ENCODE assay signal across 18 cellular contexts in genomic region chr14:98903371-98903770, GRCh38.
"Had no signal": no experiment of that assay in that cellular context is flagged by ENCODE, and none has a peak within 500 bp of the region (broad histone marks: within the 10 kb centered on the region; RNA-seq: fewer than 3 reads in every experiment).

No MANE protein-coding gene starts in this region.

- FAIRE-seq: TTC549 had no signal

- H3K27ac Mint-ChIP-seq: activated CD4-positive, alpha-beta T cell treated with anti-CD3 and anti-CD28 coated beads, Interleukin-2, amount 10 ng/mL, durations not matched to agents 24 days and 14 days; activated T-cell treated with anti-CD3 and anti-CD28 coated beads, Interleukin-2, amount 50 U/mL, for 72 hours; natural killer cell; stimulated activated memory B cell treated with anti-CD40 and anti-IgM and Interleukin-4, amounts not matched to agents 10 μg/mL and 1 μg/mL and 100 μg/mL, for 72 hours; WTC11 had no signal

- H3K9me3 Mint-ChIP-seq: activated CD4-positive, alpha-beta T cell treated with anti-CD3 and anti-CD28 coated beads, Interleukin-2, amount 10 ng/mL, durations not matched to agents 24 days and 14 days; activated T-cell treated with anti-CD3 and anti-CD28 coated beads, Interleukin-2, amount 50 U/mL, for 72 hours; natural killer cell; WTC11 had no signal

- H3K4me1 Mint-ChIP-seq: activated CD4-positive, alpha-beta T cell treated with anti-CD3 and anti-CD28 coated beads, Interleukin-2, amount 10 ng/mL, durations not matched to agents 24 days and 14 days; natural killer cell; stimulated activated memory B cell treated with anti-CD40 and anti-IgM and Interleukin-4, amounts not matched to agents 10 μg/mL and 1 μg/mL and 100 μg/mL, for 72 hours had no signal

- H3K4me3 ChIP-seq: left ventricle myocardium inferior, transverse colon had no signal

- DNase-seq: activated CD4-positive, alpha-beta T cell treated with anti-CD3 and anti-CD28 coated beads, Interleukin-2, amount 10 ng/mL, durations not matched to agents 24 days and 14 days; activated CD8-positive, alpha-beta memory T cell treated with anti-CD3 and anti-CD28 coated beads, Interleukin-2, amount 50 U/mL, for 48 hours; activated gamma-delta T cell; activated T-cell treated with anti-CD3 and anti-CD28 coated beads, Interleukin-2, amount 50 U/mL, for 72 hours; anterior cingulate cortex; cerebellar nuclear complex; effector CD8-positive, alpha-beta T cell; hypothalamus; left ventricle myocardium inferior; mesenchymal stem cell; natural killer cell; stimulated activated CD4-positive, alpha-beta T cell treated with anti-CD3 and anti-CD28 coated beads, Interleukin-2, amount 100 ng/mL, for 48 hours; T-helper 2 cell; transverse colon had no signal

- H3K4me1 ChIP-seq: left ventricle myocardium inferior had no signal

- H3K9me3 ChIP-seq: left ventricle myocardium inferior, neutrophil, transverse colon had no signal

- H3K36me3 Mint-ChIP-seq: natural killer cell; stimulated activated memory B cell treated with anti-CD40 and anti-IgM and Interleukin-4, amounts not matched to agents 10 μg/mL and 1 μg/mL and 100 μg/mL, for 72 hours; WTC11 had no signal

- H3K27ac ChIP-seq: left ventricle myocardium inferior, neutrophil, transverse colon had no signal

- ATAC-seq: activated T-cell treated with anti-CD3 and anti-CD28 coated beads, Interleukin-2, amount 50 U/mL, for 72 hours; natural killer cell; stimulated activated memory B cell treated with anti-CD40 and anti-IgM and Interleukin-4, amounts not matched to agents 10 μg/mL and 1 μg/mL and 100 μg/mL, for 72 hours; WTC11 had no signal

- H3K36me3 ChIP-seq: left ventricle myocardium inferior, neutrophil, transverse colon had no signal

- H3K27me3 Mint-ChIP-seq: stimulated activated memory B cell treated with anti-CD40 and anti-IgM and Interleukin-4, amounts not matched to agents 10 μg/mL and 1 μg/mL and 100 μg/mL, for 72 hours had no signal

- H3K4me3 Mint-ChIP-seq: activated CD4-positive, alpha-beta T cell treated with anti-CD3 and anti-CD28 coated beads, Interleukin-2, amount 10 ng/mL, durations not matched to agents 24 days and 14 days; activated T-cell treated with anti-CD3 and anti-CD28 coated beads, Interleukin-2, amount 50 U/mL, for 72 hours; natural killer cell; stimulated activated memory B cell treated with anti-CD40 and anti-IgM and Interleukin-4, amounts not matched to agents 10 μg/mL and 1 μg/mL and 100 μg/mL, for 72 hours; WTC11 had no signal
